Comparison of ENCODE assay signal across 21 cellular contexts in the genomic region with DNA sequence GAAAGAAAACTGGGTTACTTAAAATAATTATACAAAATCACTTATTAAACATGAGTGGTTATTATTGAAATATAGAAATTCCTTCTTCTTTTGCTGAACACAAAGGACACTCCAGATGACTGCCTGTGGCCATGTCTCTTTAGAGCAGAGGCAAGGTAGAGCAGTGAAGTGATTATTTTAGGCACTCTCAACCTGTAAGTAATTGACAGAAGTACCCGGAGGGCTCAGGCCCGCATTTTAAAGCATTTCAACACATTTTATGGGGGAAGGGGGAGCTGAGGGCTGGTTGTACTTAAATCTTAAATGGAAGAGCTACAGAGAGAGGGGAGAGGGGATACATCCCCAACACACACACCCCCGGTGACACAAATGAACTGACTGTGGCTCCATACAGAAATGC. TPM values are rescaled to one million over a fixed set of nuclear protein-coding genes. Genes with fewer than 3 reads are reported as not detected.
DNase-seq lines count a peak whose midpoint lies in the region; ATAC-seq and TF ChIP-seq lines count a peak whose summit lies in the region.
"Had no signal": no experiment of that assay in that cellular context is flagged by ENCODE, and none has a peak within 500 bp of the region (broad histone marks: within the 10 kb centered on the region; RNA-seq: fewer than 3 reads in every experiment).

No MANE protein-coding gene starts in this region.

- H3K36me3 Mint-ChIP-seq in GM23338 (ENCODE audit: low read depth) (no peaks in the 10 kb centered on the region), progenitor cell of endocrine pancreas (ENCODE audit: insufficient read depth) (peaks cover 6% of the 10 kb centered on the region)
- H3K36me3 Mint-ChIP-seq: CD4-positive, alpha-beta memory T cell had no signal

- TF ChIP-seq CTCF in GM23338 (conservative IDR thresholded peaks at IDR 0.05; ENCODE audit: low read depth in 2 of 2), result no peak
- no peak for TF ChIP-seq CTCF in hepatocyte (IDR thresholded peaks at IDR 0.05; ENCODE audit: poor library complexity)
- TF ChIP-seq CTCF in progenitor cell of endocrine pancreas (IDR thresholded peaks at IDR 0.05; ENCODE audit: unreplicated experiment), result no peak
- no peak for TF ChIP-seq CTCF in Peyer's patch (IDR thresholded peaks at IDR 0.05)

- no peaks in the 10 kb centered on the region for H3K9me3 Mint-ChIP-seq in GM23338
- no peaks in the 10 kb centered on the region for H3K9me3 Mint-ChIP-seq in progenitor cell of endocrine pancreas (ENCODE audit: low read depth)
- H3K9me3 Mint-ChIP-seq: CD4-positive, alpha-beta memory T cell; H9 had no signal

- H2AFZ ChIP-seq in GM23338 (peak overlapping the region; percentile 64; the same call in 1 of the 2 replicates), hepatocyte (no peak overlapping the region)
- H2AFZ ChIP-seq: GM23248 had no signal

- no peaks in the 10 kb centered on the region for H3K9me2 ChIP-seq in GM23338 (ENCODE audit: insufficient read depth)
- no peaks in the 10 kb centered on the region for H3K9me2 ChIP-seq in hepatocyte (replicated peaks; ENCODE audit: insufficient read depth)

- H3K4me3 Mint-ChIP-seq in GM23338 (no peak overlapping the region), progenitor cell of endocrine pancreas (ENCODE audit: low read depth) (no peak overlapping the region)
- H3K4me3 Mint-ChIP-seq: CD4-positive, alpha-beta memory T cell; H9 had no signal

- H3K27me3 Mint-ChIP-seq in GM23338 (ENCODE audit: insufficient read depth, low read depth, poor library complexity), result peaks cover 4% of the 10 kb centered on the region
- no peaks in the 10 kb centered on the region for H3K27me3 Mint-ChIP-seq in progenitor cell of endocrine pancreas
- H3K27me3 Mint-ChIP-seq: CD4-positive, alpha-beta memory T cell had no signal

- H3K27ac Mint-ChIP-seq in GM23338 (peak overlapping the region; percentile 46; the same call in 1 of the 2 replicates), progenitor cell of endocrine pancreas (peak overlapping the region; percentile 22)
- H3K27ac Mint-ChIP-seq: CD4-positive, alpha-beta memory T cell had no signal

- no peak for ATAC-seq in GM23338
- ATAC-seq: A549 had no signal

- no peak overlapping the region for H3K4me3 ChIP-seq in GM23338
- no peak overlapping the region for H3K4me3 ChIP-seq in NT2/D1 (ENCODE audit: insufficient read length, low read depth)
- H3K4me3 ChIP-seq in hepatocyte, result no peak overlapping the region
- H3K4me3 ChIP-seq in Peyer's patch, result no peak overlapping the region
- H3K4me3 ChIP-seq: A549, GM23248, SJCRH30 had no signal

- peaks cover 13% of the 10 kb centered on the region; the same call in 2 of the 3 replicates for H3K4me1 Mint-ChIP-seq in GM23338
- H3K4me1 Mint-ChIP-seq in progenitor cell of endocrine pancreas (ENCODE audit: low read depth), result peaks cover 7% of the 10 kb centered on the region
- H3K4me1 Mint-ChIP-seq: CD4-positive, alpha-beta memory T cell had no signal

- no peaks in the 10 kb centered on the region for H4K20me1 ChIP-seq in GM23338 (replicated peaks; ENCODE audit: insufficient read depth)
- no peaks in the 10 kb centered on the region for H4K20me1 ChIP-seq in hepatocyte (ENCODE audit: insufficient read depth, poor library complexity, severe bottlenecking)

- DNase-seq in GM23338 (ENCODE audit: low spot score), result no peak
- peak; percentile 32 for DNase-seq in NT2/D1 (ENCODE audit: low read depth, low spot score)
- no peak for DNase-seq in hepatocyte (ENCODE audit: low spot score)
- DNase-seq in progenitor cell of endocrine pancreas (ENCODE audit: low spot score, unreplicated experiment), result no peak
- no peak for DNase-seq in NOMO-1 treated with DMSO at 0.1 percent for 48 hours (lab: John Stamatoyannopoulos, UW; ENCODE audit: unreplicated experiment)
- DNase-seq in Peyer's patch, result no peak
- no peak for DNase-seq in ACHN
- no peak for DNase-seq in Kasumi-1 (lab: John Stamatoyannopoulos, UW)
- DNase-seq: C1 segment of cervical spinal cord; CD4-positive, alpha-beta memory T cell; COR-L47; GM23248; H9; NCI-H1092 treated with DMSO at 0.1 percent for 48 hours; NCI-H1436; NCI-H187 treated with DMSO at 0.1 percent for 48 hours; NCI-H526 treated with DMSO at 0.1 percent for 48 hours; SJCRH30 had no signal

- H3K4me2 ChIP-seq in GM23338, result no peak overlapping the region
- H3K4me2 ChIP-seq in hepatocyte, result no peak overlapping the region
- H3K4me2 ChIP-seq: A549 had no signal

- H3F3A ChIP-seq in GM23338 (replicated peaks; ENCODE audit: low read depth), result no peaks in the 10 kb centered on the region

- H3K27ac ChIP-seq in GM23338 (ENCODE audit: low read depth) (peak overlapping the region; percentile 83; the same call in 1 of the 2 replicates), hepatocyte (peak overlapping the region; percentile 70), Peyer's patch (no peak overlapping the region)
- H3K27ac ChIP-seq: A549, GM23248, SJCRH30 had no signal

- no peak overlapping the region for H3K9ac ChIP-seq in NT2/D1 (ENCODE audit: insufficient read length, low read depth)
- H3K9ac ChIP-seq: GM23248 had no signal

- H3K27me3 ChIP-seq in GM23338 (ENCODE audit: insufficient read depth) (no peaks in the 10 kb centered on the region), NT2/D1 (ENCODE audit: insufficient read depth, insufficient read length) (no peaks in the 10 kb centered on the region), hepatocyte (no peaks in the 10 kb centered on the region), Peyer's patch (no peaks in the 10 kb centered on the region)
- H3K27me3 ChIP-seq: SJCRH30 had no signal

- H3K9me3 ChIP-seq in NT2/D1 (ENCODE audit: insufficient read depth, low read length) (no peaks in the 10 kb centered on the region), hepatocyte (ENCODE audit: low read depth) (no peaks in the 10 kb centered on the region), Peyer's patch (no peaks in the 10 kb centered on the region)
- H3K9me3 ChIP-seq: A549, SJCRH30 had no signal

- WGBS in hepatocyte (ENCODE audit: low lambda C conversion rate, missing lambda C conversion rate), result 46% methylated on average over 3 of the region's 3 CpGs

- H3K4me1 ChIP-seq in GM23338 (ENCODE audit: insufficient read depth) (peaks cover 14% of the 10 kb centered on the region), NT2/D1 (ENCODE audit: insufficient read depth, insufficient read length) (no peaks in the 10 kb centered on the region), hepatocyte (ENCODE audit: insufficient read depth) (no peaks in the 10 kb centered on the region), Peyer's patch (no peaks in the 10 kb centered on the region)
- H3K4me1 ChIP-seq: A549, SJCRH30 had no signal

- in situ Hi-C loops in ACHN (cut with HindIII; ENCODE audit: low pct_ligation_motif_present, low pct_unique_long_range_greater_than_20kb, low sequenced_read_pairs), result no loop called here

- no peaks in the 10 kb centered on the region for H3K36me3 ChIP-seq in GM23338 (ENCODE audit: insufficient read depth)
- no peaks in the 10 kb centered on the region for H3K36me3 ChIP-seq in NT2/D1 (ENCODE audit: insufficient read depth, insufficient read length, low read length)
- no peaks in the 10 kb centered on the region for H3K36me3 ChIP-seq in hepatocyte (replicated peaks; ENCODE audit: insufficient read depth, low read depth)
- H3K36me3 ChIP-seq in Peyer's patch, result no peaks in the 10 kb centered on the region

- TF ChIP-seq POLR2A in Peyer's patch (IDR thresholded peaks at IDR 0.05), result no peak

- H3K79me2 ChIP-seq in GM23338 (replicated peaks; ENCODE audit: insufficient read depth), result no peaks in the 10 kb centered on the region
- H3K79me2 ChIP-seq in hepatocyte, result no peaks in the 10 kb centered on the region

RNA-seq across cellular contexts. Expression of a gene that starts 10.2 kb away (rescaled TPM):
- 0.58 and 2.2 TPM in 2 replicates for total RNA-seq in GM23338 (2014; rRNA removed; shearing (Covaris generic))
- polyA plus RNA-seq in GM23338 (2016; fragmentation: Nextera tagmentation; extraction: Ambion mirVana), result 2.6 and 3.0 TPM in 2 replicates
- total RNA-seq in hepatocyte, result 5.8 and 9.3 TPM in 2 replicates
- polyA plus RNA-seq in hepatocyte, result 5.8 and 7.6 TPM in 2 replicates
- 18.2 and 21.0 TPM in 2 replicates for total RNA-seq in progenitor cell of endocrine pancreas
- 1 to 10 TPM in 3 of 4 donors, under 1 TPM in 1; 0.67 to 9.9 (median 3.2) TPM for total RNA-seq in Peyer's patch

RNA-seq across cellular contexts. Expression of a gene that starts 24.1 kb away (rescaled TPM):
- total RNA-seq in GM23338 (2014; rRNA removed; shearing (Covaris generic)), result 86.4 and 105 TPM in 2 replicates
- polyA plus RNA-seq in GM23338 (2016; fragmentation: Nextera tagmentation; extraction: Ambion mirVana) (311 and 312 TPM in 2 replicates), hepatocyte (127 and 136 TPM in 2 replicates)
- total RNA-seq in hepatocyte (63.2 and 77.4 TPM in 2 replicates), progenitor cell of endocrine pancreas (72.0 and 76.4 TPM in 2 replicates), Peyer's patch (10 to 100 TPM; 44.2 to 74.3 (median 46.7) TPM)

RNA-seq across cellular contexts. Expression of a gene that starts 42.3 kb away (rescaled TPM):
- total RNA-seq in GM23338 (2014; rRNA removed; shearing (Covaris generic)), result 27.5 and 28.6 TPM in 2 replicates
- polyA plus RNA-seq in GM23338 (2016; fragmentation: Nextera tagmentation; extraction: Ambion mirVana) (96.2 and 98.9 TPM in 2 replicates), hepatocyte (54.6 and 63.9 TPM in 2 replicates)
- total RNA-seq in hepatocyte (9.4 and 10.4 TPM in 2 replicates), progenitor cell of endocrine pancreas (28.4 and 32.8 TPM in 2 replicates), Peyer's patch (10 to 100 TPM; 25.5 to 42.9 (median 31.2) TPM)

RNA-seq across cellular contexts. Expression of a gene that starts 42.7 kb away (rescaled TPM):
- total RNA-seq in GM23338 (2014; rRNA removed; shearing (Covaris generic)), result not detected in 2 replicates
- polyA plus RNA-seq in GM23338 (2016; fragmentation: Nextera tagmentation; extraction: Ambion mirVana) (not detected in 2 replicates), hepatocyte (22.3 and 31.1 TPM in 2 replicates)
- total RNA-seq in hepatocyte (11.6 and 19.7 TPM in 2 replicates), progenitor cell of endocrine pancreas (4.2 and 5.5 TPM in 2 replicates), Peyer's patch (10 to 100 TPM in 1 of 4 donors, 1 to 10 TPM in 3; 1.6 to 41.3 (median 4.2) TPM)
- total RNA-seq: Daoy, GM23248, H9, HT-29, SJCRH30 had no signal
- polyA plus RNA-seq: A549; CD4-positive, alpha-beta memory T cell; GM23248 had no signal

RNA-seq across cellular contexts. Expression of a gene that starts 54.3 kb away (rescaled TPM):
- total RNA-seq in GM23338 (2014; rRNA removed; shearing (Covaris generic)), result 20.0 and 20.2 TPM in 2 replicates
- 8.1 and 8.5 TPM in 2 replicates for polyA plus RNA-seq in GM23338 (2016; fragmentation: Nextera tagmentation; extraction: Ambion mirVana)
- 28.2 and 30.7 TPM in 2 replicates for total RNA-seq in hepatocyte
- 48.4 and 56.3 TPM in 2 replicates for polyA plus RNA-seq in hepatocyte
- 34.6 and 42.0 TPM in 2 replicates for total RNA-seq in progenitor cell of endocrine pancreas
- 10 to 100 TPM; 14.0 to 30.2 (median 21.5) TPM for total RNA-seq in Peyer's patch

Comparison
In these comparisons a context has a peak if more than half of its experiments do, and no peak if none do; other contexts are left out.
1. H3K27ac ChIP-seq: peak in GM23338 (single experiment) and hepatocyte (single experiment); none in Peyer's patch (0 of 4).